Comparison of ENCODE assay signal across 8 cellular contexts in genomic region chr6:151067684-151068596, GRCh38.
DNase-seq lines count a peak whose midpoint lies in the region; ATAC-seq, FAIRE-seq and TF ChIP-seq lines count a peak whose summit lies in the region.

No MANE protein-coding gene starts in this region.

- H3K4me3 ChIP-seq in foreskin fibroblast (ENCODE audit: low read depth in 1 of 2, low read length in 2 of 2) (no peak overlapping the region), psoas muscle (no peak overlapping the region)

- no peaks in the 10 kb centered on the region for H3K9me3 ChIP-seq in psoas muscle

- peak; percentile 82 for DNase-seq in DMS53 (lab: John Stamatoyannopoulos, UW)
- DNase-seq in RCC 7860 (ENCODE audit: low spot score): peak; percentile 91
- DNase-seq in foreskin fibroblast: peak; percentile 94 to 96
- DNase-seq in psoas muscle: peak in 1 of 2 donors; percentile 55
- no peak for DNase-seq in GM10266 (ENCODE audit: extremely low spot score)
- DNase-seq in GM19239 (ENCODE audit: insufficient read length, low spot score): no peak

- H3K4me1 ChIP-seq in psoas muscle: peaks cover 14% of the 10 kb centered on the region

- intact Hi-C loops in psoas muscle (cut with DNase I): no loop called here

- ATAC-seq in psoas muscle (peak; percentile 36 to 60 (median 54)), HG02938 (IDR thresholded peaks at IDR 0.05; ENCODE audit: unreplicated experiment) (no peak), HG03108 (IDR thresholded peaks at IDR 0.05; ENCODE audit: unreplicated experiment) (no peak)

- no peaks in the 10 kb centered on the region for H3K36me3 ChIP-seq in psoas muscle (ENCODE audit: insufficient read depth in 1 of 2, low read depth in 1 of 2)

- no peak for TF ChIP-seq CTCF in foreskin fibroblast (IDR thresholded peaks at IDR 0.05; ENCODE audit: low read depth, low read length)
- TF ChIP-seq CTCF in psoas muscle (IDR thresholded peaks at IDR 0.05): no peak
- TF ChIP-seq CTCF in GM10266 (IDR thresholded peaks at IDR 0.05; ENCODE audit: control insufficient read depth, insufficient read depth, low read depth, missing control alignments): no peak

- H3K27ac ChIP-seq in psoas muscle: peak overlapping the region; percentile 76

- no peaks in the 10 kb centered on the region for H3K27me3 ChIP-seq in psoas muscle (ENCODE audit: insufficient read depth in 3 of 3, low read length in 2 of 3)

- FAIRE-seq in RCC 7860 (lab: Jason Lieb, UNC) (peak; percentile 78), GM19239 (lab: Jason Lieb, UNC) (no peak)

- 20 to 27% (median 24%) methylated on average over 14 of the region's 14 CpGs for WGBS in psoas muscle, 3 donors

Comparison
In these comparisons a context has a peak if more than half of its experiments do, and no peak if none do; other contexts are left out.
1. DNase-seq: peak in DMS53 (single experiment), RCC 7860 (single experiment) and foreskin fibroblast (2 of 2); none in GM10266 (single experiment) and GM19239 (single experiment).
2. ATAC-seq: peak in psoas muscle (4 of 4); none in HG02938 (single experiment) and HG03108 (single experiment).